Comparison of ENCODE assay signal across 14 cellular contexts in the genomic region with DNA sequence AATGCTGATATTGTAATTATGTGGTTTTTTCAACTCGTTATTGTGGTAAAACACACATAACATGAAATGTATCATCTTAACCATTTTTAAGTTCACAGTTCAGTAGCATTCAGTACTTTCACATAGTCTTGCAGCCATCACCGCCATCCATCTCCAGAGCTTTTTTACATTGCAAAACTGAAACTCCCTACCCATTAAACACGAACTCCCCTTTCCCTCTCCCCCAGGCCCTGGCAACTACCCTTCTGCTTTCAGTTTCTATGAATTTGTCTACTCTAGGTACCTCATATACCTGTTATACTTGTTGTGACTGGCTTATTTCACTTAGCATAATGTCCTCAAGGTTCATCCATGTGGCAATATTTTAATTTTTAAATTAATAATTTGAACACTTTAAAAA.
DNase-seq lines count a peak whose midpoint lies in the region; ATAC-seq and TF ChIP-seq lines count a peak whose summit lies in the region.
"Had no signal": no experiment of that assay in that cellular context is flagged by ENCODE, and none has a peak within 500 bp of the region (broad histone marks: within the 10 kb centered on the region; RNA-seq: fewer than 3 reads in every experiment).

No MANE protein-coding gene starts in this region.

- H3K27me3 ChIP-seq in KMS-11 (ENCODE audit: insufficient read depth, low read depth) = no peaks in the 10 kb centered on the region

- H3K4me3 ChIP-seq in KMS-11 (IDR thresholded peaks at IDR 0.05; ENCODE audit: insufficient read depth, low read depth, low read length) = no peak overlapping the region

- no peaks in the 10 kb centered on the region for H4K20me1 ChIP-seq in KMS-11 (ENCODE audit: insufficient read depth)

- peak; percentile 97 for ATAC-seq in GM18858 (IDR thresholded peaks at IDR 0.05; ENCODE audit: unreplicated experiment)
- peak; percentile 95 for ATAC-seq in GM21447 (IDR thresholded peaks at IDR 0.05; ENCODE audit: unreplicated experiment)
- peak; percentile 92 for ATAC-seq in HG02973 (IDR thresholded peaks at IDR 0.05; ENCODE audit: unreplicated experiment)
- ATAC-seq in omental fat pad (ENCODE audit: low FRiP score) = no peak
- ATAC-seq: activated CD8-positive, alpha-beta memory T cell treated with anti-CD3 and anti-CD28 coated beads, Interleukin-2, amount 10 ng/mL, durations not matched to agents 7 days and 5 days; left ventricle myocardium superior had no signal

- H3K4me2 ChIP-seq in KMS-11 = peak overlapping the region; percentile 58

- intact Hi-C loops in head of caudate nucleus (cut with DNase I) = no loop called here

- H2AFZ ChIP-seq in KMS-11 (ENCODE audit: low read depth) = 0 out of 2 replicates have a peak overlapping the region, but pooled peaks have one; percentile 2

- DNase-seq in glomerular visceral epithelial cell (ENCODE audit: extremely low spot score) (no peak), head of caudate nucleus (no peak), NCI-H2227 treated with DMSO at 0.1 percent for 48 hours (lab: John Stamatoyannopoulos, UW) (no peak), omental fat pad (ENCODE audit: low spot score) (no peak)
- DNase-seq: activated CD8-positive, alpha-beta memory T cell treated with anti-CD3 and anti-CD28 coated beads, Interleukin-2, amount 10 ng/mL, durations not matched to agents 7 days and 5 days; AML-193; left ventricle myocardium superior; nucleus accumbens; stimulated activated CD4-positive, alpha-beta T cell treated with anti-CD3 and anti-CD28 coated beads, Interleukin-1b, Interleukin-23, amount 100 ng/mL, for 48 hours; T1000 had no signal

- peaks cover 22% of the 10 kb centered on the region for H3K4me1 ChIP-seq in KMS-11 (ENCODE audit: low read depth, poor library complexity, severe bottlenecking)

- no peak for TF ChIP-seq CTCF in KMS-11 (conservative IDR thresholded peaks at IDR 0.05; ENCODE audit: low read depth, low read length)
- TF ChIP-seq CTCF in omental fat pad (IDR thresholded peaks at IDR 0.05) = no peak

- H3K9ac ChIP-seq in KMS-11 = no peak overlapping the region

- peak overlapping the region; percentile 3; the same call in 1 of the 2 replicates for H3K27ac ChIP-seq in KMS-11

- H3K36me3 ChIP-seq in KMS-11 (ENCODE audit: insufficient read depth) = no peaks in the 10 kb centered on the region

- no peaks in the 10 kb centered on the region for H3K79me2 ChIP-seq in KMS-11 (ENCODE audit: insufficient read depth, low read depth)
